In the genomic region with DNA sequence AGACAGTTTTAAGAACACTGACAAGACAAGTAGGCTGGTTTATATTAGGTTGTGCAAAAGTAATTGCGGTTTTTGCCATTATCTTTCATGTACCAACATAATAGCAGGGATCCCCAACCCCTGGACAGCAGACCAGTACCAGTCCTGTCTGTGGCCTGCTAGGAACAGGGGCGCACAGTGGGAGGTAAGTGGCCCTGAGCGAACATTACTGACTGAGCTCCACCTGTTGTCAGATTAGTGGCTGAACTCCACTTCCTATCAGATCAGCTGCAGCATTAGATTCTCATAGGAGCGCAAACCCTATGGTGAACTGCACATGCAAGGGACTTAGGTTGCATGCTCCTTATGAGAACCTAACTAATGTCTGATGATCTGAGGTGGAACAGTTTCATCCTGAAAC, we compare ENCODE assay signal across 1 cellular context.
TF ChIP-seq lines count a peak whose summit lies in the region.

No MANE protein-coding gene starts in this region.

TF ChIP-seq in WTC11, 78 proteins besides CTCF, POLR2A, EP300 and RAD21:
- TF ChIP-seq ZNF532 (CRISPR knock-in tag; IDR thresholded peaks at IDR 0.05; ENCODE audit: borderline replicate concordance): no peak
- TF ChIP-seq, protein P1, sequence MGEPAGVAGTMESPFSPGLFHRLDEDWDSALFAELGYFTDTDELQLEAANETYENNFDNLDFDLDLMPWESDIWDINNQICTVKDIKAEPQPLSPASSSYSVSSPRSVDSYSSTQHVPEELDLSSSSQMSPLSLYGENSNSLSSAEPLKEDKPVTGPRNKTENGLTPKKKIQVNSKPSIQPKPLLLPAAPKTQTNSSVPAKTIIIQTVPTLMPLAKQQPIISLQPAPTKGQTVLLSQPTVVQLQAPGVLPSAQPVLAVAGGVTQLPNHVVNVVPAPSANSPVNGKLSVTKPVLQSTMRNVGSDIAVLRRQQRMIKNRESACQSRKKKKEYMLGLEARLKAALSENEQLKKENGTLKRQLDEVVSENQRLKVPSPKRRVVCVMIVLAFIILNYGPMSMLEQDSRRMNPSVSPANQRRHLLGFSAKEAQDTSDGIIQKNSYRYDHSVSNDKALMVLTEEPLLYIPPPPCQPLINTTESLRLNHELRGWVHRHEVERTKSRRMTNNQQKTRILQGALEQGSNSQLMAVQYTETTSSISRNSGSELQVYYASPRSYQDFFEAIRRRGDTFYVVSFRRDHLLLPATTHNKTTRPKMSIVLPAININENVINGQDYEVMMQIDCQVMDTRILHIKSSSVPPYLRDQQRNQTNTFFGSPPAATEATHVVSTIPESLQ (CRISPR knock-in tag; IDR thresholded peaks at IDR 0.05): no peak
